ENCODE assay signal across 1 cellular context in the genomic region with DNA sequence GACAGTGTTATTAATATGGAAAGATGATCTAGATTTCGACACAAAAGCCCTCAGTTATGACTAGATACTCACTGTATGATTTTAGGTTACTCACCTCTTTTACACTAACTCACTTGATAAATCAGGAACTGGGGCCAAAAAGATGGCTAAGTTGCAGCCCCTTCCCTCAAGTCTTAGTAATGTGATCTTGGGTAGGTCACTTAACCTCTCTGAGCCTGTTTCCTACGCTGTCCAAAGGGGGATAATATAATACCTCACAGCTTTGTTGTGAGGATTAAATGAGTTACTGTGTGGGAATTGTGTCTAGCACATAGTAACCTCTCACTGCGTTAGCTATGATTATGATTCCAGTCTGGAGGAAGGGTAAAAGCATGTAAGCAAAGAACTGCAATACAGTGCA.
TF ChIP-seq lines count a peak whose summit lies in the region.

No MANE protein-coding gene starts in this region.

TF ChIP-seq in endothelial cell of umbilical vein, 7 proteins besides CTCF, POLR2A, EP300 and RAD21 (continued from another document):
- TF ChIP-seq, protein P1, sequence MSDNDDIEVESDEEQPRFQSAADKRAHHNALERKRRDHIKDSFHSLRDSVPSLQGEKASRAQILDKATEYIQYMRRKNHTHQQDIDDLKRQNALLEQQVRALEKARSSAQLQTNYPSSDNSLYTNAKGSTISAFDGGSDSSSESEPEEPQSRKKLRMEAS (IDR thresholded peaks at IDR 0.05; ENCODE audit: insufficient read depth, insufficient read length): no peak
- no peak for TF ChIP-seq EZH2 (IDR thresholded peaks at IDR 0.05; ENCODE audit: borderline replicate concordance, low read depth, low read length, severe bottlenecking)
